In genomic region chr10:101839421-101840063, GRCh38 we compare ENCODE assay signal across 8 cellular contexts. TPM values are rescaled to one million over a fixed set of nuclear protein-coding genes. Genes with fewer than 3 reads are reported as not detected.
DNase-seq lines count a peak whose midpoint lies in the region; ATAC-seq and TF ChIP-seq lines count a peak whose summit lies in the region.

No MANE protein-coding gene starts in this region.

- no peaks in the 10 kb centered on the region for H3K9me3 Mint-ChIP-seq in activated CD4-positive, alpha-beta T cell treated with anti-CD3 and anti-CD28 coated beads, Interleukin-2, amount 10 ng/mL, durations not matched to agents 24 days and 14 days
- H3K9me3 Mint-ChIP-seq in stimulated activated memory B cell treated with anti-CD40 and anti-IgM and Interleukin-4, amounts not matched to agents 10 μg/mL and 1 μg/mL and 100 μg/mL, for 72 hours = no peaks in the 10 kb centered on the region

- POLR2A ChIA-PET in BJ (lab: Charles Lee) = interaction anchor here (0.6 kb wide), 1 partner anchor 10 kb away, joined by 11 read pairs; no protein-coding TSS in a partner anchor

- CTCF ChIA-PET in BJ (lab: Yijun Ruan, JAX) = interaction anchor here (1.2 to 5.1 kb wide), 14 partner anchors 10 to 233 kb away, joined by 3 to 129 read pairs (median 20); no protein-coding TSS in a partner anchor

- peaks cover 10% of the 10 kb centered on the region for H3K27me3 Mint-ChIP-seq in activated CD4-positive, alpha-beta T cell treated with anti-CD3 and anti-CD28 coated beads, Interleukin-2, amount 10 ng/mL, durations not matched to agents 24 days and 14 days
- H3K27me3 Mint-ChIP-seq in stimulated activated memory B cell treated with anti-CD40 and anti-IgM and Interleukin-4, amounts not matched to agents 10 μg/mL and 1 μg/mL and 100 μg/mL, for 72 hours = no peaks in the 10 kb centered on the region

- H3K36me3 Mint-ChIP-seq in activated CD4-positive, alpha-beta T cell treated with anti-CD3 and anti-CD28 coated beads, Interleukin-2, amount 10 ng/mL, durations not matched to agents 24 days and 14 days (ENCODE audit: low read depth) = peaks cover 2% of the 10 kb centered on the region
- H3K36me3 Mint-ChIP-seq in stimulated activated memory B cell treated with anti-CD40 and anti-IgM and Interleukin-4, amounts not matched to agents 10 μg/mL and 1 μg/mL and 100 μg/mL, for 72 hours = no peaks in the 10 kb centered on the region

- no peaks in the 10 kb centered on the region for H3K9me3 ChIP-seq in duodenal mucosa (ENCODE audit: control insufficient read depth in 1 of 2, low read length in 2 of 2)
- H3K9me3 ChIP-seq in lower lobe of right lung = no peaks in the 10 kb centered on the region

- peak; percentile 33 for ATAC-seq in HG02884 (IDR thresholded peaks at IDR 0.05; ENCODE audit: unreplicated experiment)
- ATAC-seq in lower lobe of right lung = peak; percentile 77 to 79
- peak; percentile 65 for ATAC-seq in stimulated activated memory B cell treated with anti-CD40 and anti-IgM and Interleukin-4, amounts not matched to agents 10 μg/mL and 1 μg/mL and 100 μg/mL, for 72 hours
- ATAC-seq in GM21515 (IDR thresholded peaks at IDR 0.05; ENCODE audit: unreplicated experiment) = no peak

- TF ChIP-seq CTCF in BJ (IDR thresholded peaks at IDR 0.05; ENCODE audit: insufficient read depth, low read depth, low read length) = no peak
- TF ChIP-seq CTCF in lower lobe of right lung (IDR thresholded peaks at IDR 0.05) = no peak

- peaks cover 14 to 23% of the 10 kb centered on the region in 2 donors for H3K4me1 ChIP-seq in duodenal mucosa (ENCODE audit: control insufficient read depth in 1 of 2, insufficient read depth in 2 of 2, low read length in 2 of 2)
- H3K4me1 ChIP-seq in lower lobe of right lung = peaks cover 43% of the 10 kb centered on the region

- H3K9ac ChIP-seq in duodenal mucosa (ENCODE audit: low read depth in 1 of 2, low read length in 2 of 2) = no peak overlapping the region

- no peak overlapping the region for H3K27ac Mint-ChIP-seq in activated CD4-positive, alpha-beta T cell treated with anti-CD3 and anti-CD28 coated beads, Interleukin-2, amount 10 ng/mL, durations not matched to agents 24 days and 14 days
- H3K27ac Mint-ChIP-seq in stimulated activated memory B cell treated with anti-CD40 and anti-IgM and Interleukin-4, amounts not matched to agents 10 μg/mL and 1 μg/mL and 100 μg/mL, for 72 hours = peak overlapping the region; percentile 63

- intact Hi-C loops in activated CD4-positive, alpha-beta T cell treated with anti-CD3 and anti-CD28 coated beads, Interleukin-2, amount 10 ng/mL, durations not matched to agents 24 days and 14 days (cut with micrococcal nuclease) = loop anchor here (1.0 to 5.0 kb wide), 4 partner anchors 50 to 273 kb away; no protein-coding TSS in a partner anchor
- intact Hi-C loops in lower lobe of right lung (cut with DNase I) = no loop called here

- H3K4me1 Mint-ChIP-seq in activated CD4-positive, alpha-beta T cell treated with anti-CD3 and anti-CD28 coated beads, Interleukin-2, amount 10 ng/mL, durations not matched to agents 24 days and 14 days = peaks cover 47% of the 10 kb centered on the region
- H3K4me1 Mint-ChIP-seq in stimulated activated memory B cell treated with anti-CD40 and anti-IgM and Interleukin-4, amounts not matched to agents 10 μg/mL and 1 μg/mL and 100 μg/mL, for 72 hours = peaks cover 65% of the 10 kb centered on the region

- DNase-seq in BJ (ENCODE audit: low read depth) (no peak), lower lobe of right lung (peak; percentile 76), GOT3 (lab: John Stamatoyannopoulos, UW) (no peak)
- DNase-seq in activated CD4-positive, alpha-beta T cell treated with anti-CD3 and anti-CD28 coated beads, Interleukin-2, amount 10 ng/mL, durations not matched to agents 24 days and 14 days = peak; percentile 93

- no peaks in the 10 kb centered on the region for H3K27me3 ChIP-seq in BJ (ENCODE audit: control insufficient read depth, insufficient read depth, low read length)
- no peaks in the 10 kb centered on the region for H3K27me3 ChIP-seq in duodenal mucosa (ENCODE audit: control insufficient read depth in 1 of 2, insufficient read depth in 2 of 2, low read length in 2 of 2)
- H3K27me3 ChIP-seq in lower lobe of right lung (ENCODE audit: low read depth) = no peaks in the 10 kb centered on the region

- H3K4me3 ChIP-seq in BJ (ENCODE audit: low read depth, low read length) (peak overlapping the region; percentile 26), duodenal mucosa (ENCODE audit: low read depth in 1 of 2, low read length in 2 of 2) (peak overlapping the region; percentile 48 to 53), lower lobe of right lung (peak overlapping the region; percentile 42)

- H3K27ac ChIP-seq in duodenal mucosa (ENCODE audit: low read depth, low read length) (no peak overlapping the region), lower lobe of right lung (no peak overlapping the region)

- H3K36me3 ChIP-seq in BJ (ENCODE audit: control insufficient read depth, insufficient read depth, low read length) (no peaks in the 10 kb centered on the region; the same call in 1 of the 2 replicates), duodenal mucosa (ENCODE audit: control insufficient read depth in 1 of 2, insufficient read depth in 2 of 2, low read length in 2 of 2) (no peaks in the 10 kb centered on the region), lower lobe of right lung (no peaks in the 10 kb centered on the region)

- H3K4me3 Mint-ChIP-seq in activated CD4-positive, alpha-beta T cell treated with anti-CD3 and anti-CD28 coated beads, Interleukin-2, amount 10 ng/mL, durations not matched to agents 24 days and 14 days = peak overlapping the region; percentile 86
- peak overlapping the region; percentile 78 for H3K4me3 Mint-ChIP-seq in stimulated activated memory B cell treated with anti-CD40 and anti-IgM and Interleukin-4, amounts not matched to agents 10 μg/mL and 1 μg/mL and 100 μg/mL, for 72 hours

RNA-seq across cellular contexts. Expression of gene KCNIP2, which starts 4.1 kb away (rescaled TPM):
- polyA plus RNA-seq in BJ (2011; rRNA removed) = 0.38 and 0.43 TPM in 2 replicates
- 0.41 and 0.52 TPM in 2 replicates for polyA minus RNA-seq in BJ (2011; rRNA and poly(A)+ RNA removed)
- total RNA-seq in activated CD4-positive, alpha-beta T cell treated with anti-CD3 and anti-CD28 coated beads, Interleukin-2, amount 10 ng/mL, durations not matched to agents 24 days and 14 days = 2.3 and 3.5 TPM in 2 replicates
- 3.7 TPM for total RNA-seq in lower lobe of right lung

RNA-seq across cellular contexts. Expression of gene OGA, which starts 21.3 kb away (rescaled TPM):
- polyA plus RNA-seq in BJ (2011; rRNA removed) = 25.6 and 52.3 TPM in 2 replicates
- polyA minus RNA-seq in BJ (2011; rRNA and poly(A)+ RNA removed) = 21.2 and 27.0 TPM in 2 replicates
- 99.9 and 102 TPM in 2 replicates for total RNA-seq in activated CD4-positive, alpha-beta T cell treated with anti-CD3 and anti-CD28 coated beads, Interleukin-2, amount 10 ng/mL, durations not matched to agents 24 days and 14 days
- 113 TPM for total RNA-seq in lower lobe of right lung

RNA-seq across cellular contexts. Expression of gene NPM3, which starts 56.3 kb away (rescaled TPM):
- polyA plus RNA-seq in BJ (2011; rRNA removed) = 31.8 and 35.6 TPM in 2 replicates
- polyA minus RNA-seq in BJ (2011; rRNA and poly(A)+ RNA removed) = 16.1 and 32.7 TPM in 2 replicates
- 172 and 175 TPM in 2 replicates for total RNA-seq in activated CD4-positive, alpha-beta T cell treated with anti-CD3 and anti-CD28 coated beads, Interleukin-2, amount 10 ng/mL, durations not matched to agents 24 days and 14 days
- 17.4 TPM for total RNA-seq in lower lobe of right lung

Comparison
In these comparisons a context has a peak if more than half of its experiments do, and no peak if none do; other contexts are left out.
1. DNase-seq: peak in activated CD4-positive, alpha-beta T cell treated with anti-CD3 and anti-CD28 coated beads, Interleukin-2, amount 10 ng/mL, durations not matched to agents 24 days and 14 days (single experiment) and lower lobe of right lung (single experiment); none in BJ (single experiment) and GOT3 (single experiment).
2. Peak in every context shown above with its lines, with median percentiles within 50 percentile points of each other: H3K4me3 ChIP-seq.